13 cellular contexts compared by ENCODE assay signal in genomic region chr2:23418490-23418911, GRCh38. TPM values are rescaled to one million over a fixed set of nuclear protein-coding genes. Genes with fewer than 3 reads are reported as not detected.
DNase-seq lines count a peak whose midpoint lies in the region; ATAC-seq, FAIRE-seq and TF ChIP-seq lines count a peak whose summit lies in the region.
"Had no signal": no experiment of that assay in that cellular context is flagged by ENCODE, and none has a peak within 500 bp of the region (broad histone marks: within the 10 kb centered on the region; RNA-seq: fewer than 3 reads in every experiment).

No MANE protein-coding gene starts in this region.

- ATAC-seq in activated CD8-positive, alpha-beta memory T cell treated with anti-CD3 and anti-CD28 coated beads, Interleukin-2, amount 10 ng/mL, durations not matched to agents 7 days and 5 days = no peak
- no peak for ATAC-seq in GM18907 (IDR thresholded peaks at IDR 0.05; ENCODE audit: unreplicated experiment)

- no peak overlapping the region for H3K4me3 Mint-ChIP-seq in activated CD8-positive, alpha-beta memory T cell treated with anti-CD3 and anti-CD28 coated beads, Interleukin-2, amount 10 ng/mL, durations not matched to agents 7 days and 5 days
- H3K4me3 Mint-ChIP-seq: nephron progenitor cell; T-helper 2 cell treated with Interferon-gamma antibody and Interleukin-4, amounts not matched to agents 5 μg/mL and 100 μg/mL, for 36 hours had no signal

- no peak overlapping the region for H3K27ac Mint-ChIP-seq in activated CD8-positive, alpha-beta memory T cell treated with anti-CD3 and anti-CD28 coated beads, Interleukin-2, amount 10 ng/mL, durations not matched to agents 7 days and 5 days
- H3K27ac Mint-ChIP-seq: T-helper 2 cell treated with Interferon-gamma antibody and Interleukin-4, amounts not matched to agents 5 μg/mL and 100 μg/mL, for 36 hours had no signal

- H3K4me1 Mint-ChIP-seq in activated CD8-positive, alpha-beta memory T cell treated with anti-CD3 and anti-CD28 coated beads, Interleukin-2, amount 10 ng/mL, durations not matched to agents 7 days and 5 days = no peaks in the 10 kb centered on the region

- peaks cover 3 to 91% (median 46%) of the 10 kb centered on the region in 4 donors for H3K4me1 ChIP-seq in tibial nerve

- peak; percentile 21 for DNase-seq in activated CD8-positive, alpha-beta memory T cell treated with anti-CD3 and anti-CD28 coated beads for 24 hours
- DNase-seq in activated CD8-positive, alpha-beta memory T cell treated with anti-CD3 and anti-CD28 coated beads, Interleukin-2, amount 10 ng/mL, durations not matched to agents 7 days and 5 days = no peak
- DNase-seq in bronchial epithelial cell (ENCODE audit: low read depth) = peak; percentile 84
- DNase-seq in kidney tubule cell (ENCODE audit: low spot score) = peak; percentile 79
- no peak for DNase-seq in tibial nerve (ENCODE audit: low spot score in 2 of 2)
- no peak for DNase-seq in activated effector memory CD4-positive, alpha-beta T cell treated with anti-CD3 and anti-CD28 coated beads, Interleukin-2, amount 50 U/mL, for 16 hours
- DNase-seq in NCI-H146 treated with DMSO at 0.1 percent for 48 hours (lab: John Stamatoyannopoulos, UW; ENCODE audit: unreplicated experiment) = no peak
- DNase-seq: caudate nucleus, nephron progenitor cell, substantia nigra had no signal

- TF ChIP-seq CTCF in bronchial epithelial cell (IDR thresholded peaks at IDR 0.05; ENCODE audit: insufficient read depth, low read length, severe bottlenecking) = no peak
- no peak for TF ChIP-seq CTCF in tibial nerve (IDR thresholded peaks at IDR 0.05)

- no peaks in the 10 kb centered on the region for H3K36me3 Mint-ChIP-seq in activated CD8-positive, alpha-beta memory T cell treated with anti-CD3 and anti-CD28 coated beads, Interleukin-2, amount 10 ng/mL, durations not matched to agents 7 days and 5 days

- peaks cover 3% of the 10 kb centered on the region for H3K27me3 Mint-ChIP-seq in activated CD8-positive, alpha-beta memory T cell treated with anti-CD3 and anti-CD28 coated beads, Interleukin-2, amount 10 ng/mL, durations not matched to agents 7 days and 5 days

- no peaks in the 10 kb centered on the region for H3K36me3 ChIP-seq in bronchial epithelial cell (ENCODE audit: control insufficient read depth, insufficient read depth, low read length)
- H3K36me3 ChIP-seq in tibial nerve = no peaks in the 10 kb centered on the region

- FAIRE-seq in bronchial epithelial cell (lab: Jason Lieb, UNC) = no peak
- FAIRE-seq: G401.6 had no signal

- WGBS in tibial nerve, 2 donors = 22 to 41% methylated on average over 6 of the region's 6 CpGs

- TF ChIP-seq EP300 in tibial nerve (IDR thresholded peaks at IDR 0.05) = no peak

- CTCF ChIA-PET in activated CD8-positive, alpha-beta memory T cell treated with anti-CD3 and anti-CD28 coated beads, Interleukin-2, amount 10 ng/mL, durations not matched to agents 7 days and 5 days (lab: Charles Lee) = no interaction called here

- no peak for TF ChIP-seq POLR2A in tibial nerve (IDR thresholded peaks at IDR 0.05)

- no peaks in the 10 kb centered on the region for H3K27me3 ChIP-seq in bronchial epithelial cell (ENCODE audit: control insufficient read depth, insufficient read depth, low read length)
- no peaks in the 10 kb centered on the region for H3K27me3 ChIP-seq in tibial nerve

- no peaks in the 10 kb centered on the region for H3K9me3 Mint-ChIP-seq in activated CD8-positive, alpha-beta memory T cell treated with anti-CD3 and anti-CD28 coated beads, Interleukin-2, amount 10 ng/mL, durations not matched to agents 7 days and 5 days (ENCODE audit: low read depth)
- H3K9me3 Mint-ChIP-seq: nephron progenitor cell; T-helper 2 cell treated with Interferon-gamma antibody and Interleukin-4, amounts not matched to agents 5 μg/mL and 100 μg/mL, for 36 hours had no signal

- H3K27ac ChIP-seq in tibial nerve = peak overlapping the region; percentile 17 to 87 (median 56)

- no peak overlapping the region for H3K4me3 ChIP-seq in bronchial epithelial cell (ENCODE audit: low read depth, low read length)
- H3K4me3 ChIP-seq in tibial nerve = no peak overlapping the region

- no peaks in the 10 kb centered on the region for H3K9me3 ChIP-seq in tibial nerve

RNA-seq across cellular contexts. Expression of gene KLHL29, which starts 33.5 kb away (rescaled TPM):
- under 1 TPM; 0.09 to 0.12 TPM for total RNA-seq in activated CD8-positive, alpha-beta memory T cell treated with anti-CD3 and anti-CD28 coated beads, Interleukin-2, amount 10 ng/mL, durations not matched to agents 7 days and 5 days
- total RNA-seq in bronchial epithelial cell (5.0 and 11.6 TPM in 2 replicates), tibial nerve (10 to 100 TPM; 39.6 to 52.0 (median 40.4) TPM)

Comparison
In these comparisons a context has a peak if more than half of its experiments do, and no peak if none do; other contexts are left out.
1. DNase-seq: peak in activated CD8-positive, alpha-beta memory T cell treated with anti-CD3 and anti-CD28 coated beads for 24 hours (single experiment), bronchial epithelial cell (single experiment) and kidney tubule cell (single experiment); none in activated CD8-positive, alpha-beta memory T cell treated with anti-CD3 and anti-CD28 coated beads, Interleukin-2, amount 10 ng/mL, durations not matched to agents 7 days and 5 days (single experiment), tibial nerve (0 of 2), activated effector memory CD4-positive, alpha-beta T cell treated with anti-CD3 and anti-CD28 coated beads, Interleukin-2, amount 50 U/mL, for 16 hours (single experiment) and NCI-H146 treated with DMSO at 0.1 percent for 48 hours (single experiment).